ENCODE assay signal across 9 cellular contexts in the genomic region with DNA sequence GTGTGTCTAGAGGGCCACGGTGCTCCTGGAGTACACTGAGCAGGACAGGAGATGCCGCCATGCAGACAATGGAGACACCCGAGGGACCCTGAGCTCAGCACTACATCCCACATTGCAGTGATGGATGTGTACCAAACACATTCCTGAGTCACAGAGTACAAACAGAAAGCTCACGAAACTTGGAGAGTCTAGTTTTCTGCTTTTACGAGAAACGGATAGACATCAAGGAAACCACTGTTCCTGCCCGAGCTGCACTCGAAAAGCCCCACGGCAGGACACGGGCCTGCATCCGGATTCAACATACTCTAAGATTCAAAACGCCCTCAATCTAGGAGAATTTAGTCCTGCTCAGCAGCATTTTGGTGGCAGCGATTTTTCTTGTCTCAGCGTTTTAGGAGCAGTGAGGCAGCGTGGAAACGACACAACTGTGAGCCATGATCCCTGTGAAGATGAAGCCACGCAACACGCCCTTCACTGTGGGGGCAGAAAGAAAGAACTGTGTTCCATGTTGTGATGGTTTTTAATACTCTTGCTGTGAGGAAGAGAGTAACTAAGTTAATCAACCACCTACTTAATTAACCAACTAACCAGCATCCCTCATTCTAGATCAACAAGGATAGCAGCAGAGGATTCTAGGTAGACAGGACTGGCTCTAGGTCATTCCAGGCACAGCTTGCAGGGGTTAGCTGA. TPM values are rescaled to one million over a fixed set of nuclear protein-coding genes. Genes with fewer than 3 reads are reported as not detected.
A peak's percentile ranks its signal among the peaks of the same experiment; 100 is the strongest.
DNase-seq lines count a peak whose midpoint lies in the region; ATAC-seq, FAIRE-seq and TF ChIP-seq lines count a peak whose summit lies in the region.
"Had no signal": no experiment of that assay in that cellular context is flagged by ENCODE, and none has a peak within 500 bp of the region (broad histone marks: within the 10 kb centered on the region; RNA-seq: fewer than 3 reads in every experiment).

No MANE protein-coding gene starts in this region.

- ATAC-seq in natural killer cell treated with Interleukin-12 subunit alpha and Interleukin-12 subunit beta and Interleukin-15 and Interleukin-18, amount 100 ng/mL, for 72 hours: no peak
- no peak for ATAC-seq in natural killer cell
- no peak for ATAC-seq in aorta (ENCODE audit: low FRiP score)
- no peak for ATAC-seq in GM18868 (IDR thresholded peaks at IDR 0.05; ENCODE audit: unreplicated experiment)

- peak; percentile 86 for FAIRE-seq in bronchial epithelial cell (lab: Jason Lieb, UNC)

- peaks cover 28 to 36% of the 10 kb centered on the region in 2 donors for H3K27me3 Mint-ChIP-seq in natural killer cell treated with Interleukin-12 subunit alpha and Interleukin-12 subunit beta and Interleukin-15 and Interleukin-18, amount 100 ng/mL, for 72 hours
- H3K27me3 Mint-ChIP-seq in natural killer cell (ENCODE audit: low read depth in 2 of 2) (peaks cover 31 to 36% of the 10 kb centered on the region in 2 donors), nephron (ENCODE audit: low read depth) (peaks cover 14% of the 10 kb centered on the region)

- peak overlapping the region; percentile 1 to 80 for H3K27ac ChIP-seq in aorta (ENCODE audit: low read depth in 1 of 2, low read length in 2 of 2)

- 11 to 12% methylated on average over 18 of the region's 18 CpGs for WGBS in aorta, 2 donors

- no peaks in the 10 kb centered on the region for H3K36me3 ChIP-seq in bronchial epithelial cell (ENCODE audit: control insufficient read depth, insufficient read depth, low read length)
- no peaks in the 10 kb centered on the region for H3K36me3 ChIP-seq in aorta (ENCODE audit: control insufficient read depth in 1 of 2, insufficient read depth in 2 of 2, low read length in 1 of 2)

- peaks cover 5 to 10% of the 10 kb centered on the region in 2 donors for H3K4me1 ChIP-seq in aorta (ENCODE audit: control insufficient read depth in 1 of 2, insufficient read depth in 2 of 2, low read length in 2 of 2)

- H3K4me3 Mint-ChIP-seq in natural killer cell treated with Interleukin-12 subunit alpha and Interleukin-12 subunit beta and Interleukin-15 and Interleukin-18, amount 100 ng/mL, for 72 hours: no peak overlapping the region
- H3K4me3 Mint-ChIP-seq in natural killer cell (no peak overlapping the region), nephron (peak overlapping the region; percentile 66 to 99 (median 83))

- no peaks in the 10 kb centered on the region for H3K4me1 Mint-ChIP-seq in natural killer cell treated with Interleukin-12 subunit alpha and Interleukin-12 subunit beta and Interleukin-15 and Interleukin-18, amount 100 ng/mL, for 72 hours (ENCODE audit: low read depth in 2 of 2)
- H3K4me1 Mint-ChIP-seq in natural killer cell (no peaks in the 10 kb centered on the region), nephron (peaks cover 83% of the 10 kb centered on the region)

- no peaks in the 10 kb centered on the region for H3K36me3 Mint-ChIP-seq in natural killer cell treated with Interleukin-12 subunit alpha and Interleukin-12 subunit beta and Interleukin-15 and Interleukin-18, amount 100 ng/mL, for 72 hours
- H3K36me3 Mint-ChIP-seq in natural killer cell: no peaks in the 10 kb centered on the region
- peaks cover 7% of the 10 kb centered on the region for H3K36me3 Mint-ChIP-seq in nephron (ENCODE audit: low read depth)

- H3K4me3 ChIP-seq in bronchial epithelial cell (ENCODE audit: low read depth, low read length): no peak overlapping the region
- no peak overlapping the region for H3K4me3 ChIP-seq in aorta (ENCODE audit: low read length in 2 of 2)

- peak; percentile 56 for DNase-seq in natural killer cell treated with Interleukin-12 subunit alpha and Interleukin-12 subunit beta and Interleukin-15 and Interleukin-18, amount 100 ng/mL, for 72 hours (ENCODE audit: low spot score)
- no peak for DNase-seq in natural killer cell
- DNase-seq in bronchial epithelial cell (ENCODE audit: low read depth): peak; percentile 36
- peak in 1 of 2 donors; percentile 64 for DNase-seq in aorta
- no peak for DNase-seq in Ammon's horn (ENCODE audit: low spot score)
- no peak for DNase-seq in GM10266 (ENCODE audit: extremely low spot score)
- DNase-seq: activated CD8-positive, alpha-beta memory T cell treated with anti-CD3 and anti-CD28 coated beads, Interleukin-2, amount 50 U/mL, for 48 hours had no signal

- H3K27me3 ChIP-seq in bronchial epithelial cell (ENCODE audit: control insufficient read depth, insufficient read depth, low read length): no peaks in the 10 kb centered on the region
- no peaks in the 10 kb centered on the region for H3K27me3 ChIP-seq in aorta (ENCODE audit: control insufficient read depth in 1 of 2, insufficient read depth in 2 of 2, low read length in 1 of 2)

- no peaks in the 10 kb centered on the region for H3K9me3 Mint-ChIP-seq in natural killer cell treated with Interleukin-12 subunit alpha and Interleukin-12 subunit beta and Interleukin-15 and Interleukin-18, amount 100 ng/mL, for 72 hours
- H3K9me3 Mint-ChIP-seq in natural killer cell (no peaks in the 10 kb centered on the region), nephron (no peaks in the 10 kb centered on the region)

- H3K27ac Mint-ChIP-seq in natural killer cell treated with Interleukin-12 subunit alpha and Interleukin-12 subunit beta and Interleukin-15 and Interleukin-18, amount 100 ng/mL, for 72 hours: no peak overlapping the region
- H3K27ac Mint-ChIP-seq in natural killer cell (no peak overlapping the region), nephron (peak overlapping the region; percentile 94 to 100 (median 98))

- no peaks in the 10 kb centered on the region for H3K9me3 ChIP-seq in aorta (ENCODE audit: control insufficient read depth, low read length)

- intact Hi-C loops in natural killer cell (cut with micrococcal nuclease) (no loop called here), aorta (cut with DNase I) (loop anchor here in 1 of 2 donors (10.0 kb wide), 2 partner anchors 134 to 196 kb away; no protein-coding TSS in a partner anchor)

- no peak for TF ChIP-seq CTCF in natural killer cell (IDR thresholded peaks at IDR 0.05)
- TF ChIP-seq CTCF in bronchial epithelial cell (IDR thresholded peaks at IDR 0.05; ENCODE audit: insufficient read depth, low read length, severe bottlenecking): no peak
- TF ChIP-seq CTCF in nephron (IDR thresholded peaks at IDR 0.05; ENCODE audit: unreplicated experiment in 3 of 3): no peak
- TF ChIP-seq CTCF in GM10266 (IDR thresholded peaks at IDR 0.05; ENCODE audit: control insufficient read depth, insufficient read depth, low read depth, missing control alignments): no peak

RNA-seq across cellular contexts. Expression of a gene that starts 3.2 kb away (rescaled TPM):
- total RNA-seq in natural killer cell treated with Interleukin-12 subunit alpha and Interleukin-12 subunit beta and Interleukin-15 and Interleukin-18, amount 100 ng/mL, for 72 hours: under 1 TPM in 1 of 2 donors, not detected in 1; 0.50 TPM
- total RNA-seq in natural killer cell (1 to 10 TPM; 1.6 to 3.5 (median 2.9) TPM), bronchial epithelial cell (1.8 and 2.6 TPM in 2 replicates), aorta (100 to 1,000 TPM; 117 to 140 TPM)
- polyA plus RNA-seq in aorta: 10 to 100 TPM; 40.5 to 56.1 TPM

Comparison
In these comparisons a context has a peak if more than half of its experiments do, and no peak if none do; other contexts are left out.
1. DNase-seq: peak in natural killer cell treated with Interleukin-12 subunit alpha and Interleukin-12 subunit beta and Interleukin-15 and Interleukin-18, amount 100 ng/mL, for 72 hours (single experiment) and bronchial epithelial cell (single experiment); none in natural killer cell (single experiment), Ammon's horn (single experiment) and GM10266 (single experiment).
2. H3K27ac Mint-ChIP-seq: peak in nephron (3 of 3); none in natural killer cell treated with Interleukin-12 subunit alpha and Interleukin-12 subunit beta and Interleukin-15 and Interleukin-18, amount 100 ng/mL, for 72 hours (0 of 2) and natural killer cell (0 of 2).
3. H3K4me3 Mint-ChIP-seq: peak in nephron (3 of 3); none in natural killer cell treated with Interleukin-12 subunit alpha and Interleukin-12 subunit beta and Interleukin-15 and Interleukin-18, amount 100 ng/mL, for 72 hours (single experiment) and natural killer cell (single experiment).
4. RNA of a gene that starts 3.2 kb away (total RNA-seq): 117 to 140 TPM in aorta; 1.6 to 3.5 TPM in natural killer cell, 1.8 to 2.6 TPM in bronchial epithelial cell and 0.50 TPM in natural killer cell treated with Interleukin-12 subunit alpha and Interleukin-12 subunit beta and Interleukin-15 and Interleukin-18, amount 100 ng/mL, for 72 hours; every median in the first group is over 10 times any median in the second.